ENCODE assay signal across 17 cellular contexts in the genomic region with DNA sequence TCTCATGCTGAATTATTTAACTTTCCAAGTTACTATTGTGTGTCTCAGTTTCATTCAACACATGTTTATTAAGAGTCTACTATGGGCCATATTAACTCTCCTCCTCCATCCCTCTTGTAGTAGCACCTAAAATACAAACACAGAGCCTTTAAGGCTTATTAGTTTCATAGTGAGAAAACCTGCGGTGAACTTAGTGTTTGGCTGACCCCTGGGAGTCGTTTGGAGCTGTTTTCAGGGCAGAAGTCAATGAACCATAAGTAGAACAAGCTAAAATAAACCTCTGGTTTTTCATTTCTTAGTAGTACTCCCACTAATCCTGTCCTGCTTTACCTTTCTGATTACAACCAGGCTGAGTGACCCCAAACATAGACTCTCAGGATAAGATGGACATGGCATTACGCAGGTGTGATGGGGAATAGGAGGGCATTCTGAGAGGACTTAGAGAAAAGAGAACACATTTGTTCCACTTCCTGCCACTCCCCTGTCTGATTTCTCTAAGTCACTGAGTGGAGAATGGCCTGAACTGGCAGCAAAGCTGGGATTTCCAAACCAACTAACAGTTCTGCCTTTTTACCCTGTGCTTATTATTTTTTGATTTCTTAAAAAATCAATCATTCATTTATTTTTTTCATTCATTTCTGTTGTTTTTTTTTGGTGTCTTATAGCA.
DNase-seq lines count a peak whose midpoint lies in the region; ATAC-seq and TF ChIP-seq lines count a peak whose summit lies in the region.
"Had no signal": no experiment of that assay in that cellular context is flagged by ENCODE, and none has a peak within 500 bp of the region (broad histone marks: within the 10 kb centered on the region; RNA-seq: fewer than 3 reads in every experiment).

No MANE protein-coding gene starts in this region.

- no peaks in the 10 kb centered on the region for H3K9me3 ChIP-seq in right atrium auricular region
- H3K9me3 ChIP-seq: colonic mucosa had no signal

- no peak overlapping the region for H3K4me3 Mint-ChIP-seq in natural killer cell

- intact Hi-C loops in natural killer cell (cut with micrococcal nuclease): no loop called here

- no peak for TF ChIP-seq POLR2A in GM18505 (IDR thresholded peaks at IDR 0.05; ENCODE audit: borderline replicate concordance, extremely low read depth, insufficient read depth, insufficient read length)

- H3K4me1 Mint-ChIP-seq in natural killer cell: peaks cover 0 to 4% of the 10 kb centered on the region in 2 donors

- no peaks in the 10 kb centered on the region for H3K36me3 ChIP-seq in right atrium auricular region
- H3K36me3 ChIP-seq: colonic mucosa had no signal

- no peaks in the 10 kb centered on the region for H3K9me3 Mint-ChIP-seq in natural killer cell

- H3K27me3 ChIP-seq in right atrium auricular region: no peaks in the 10 kb centered on the region
- H3K27me3 ChIP-seq: colonic mucosa had no signal

- no peak for TF ChIP-seq CTCF in right atrium auricular region (IDR thresholded peaks at IDR 0.05)
- no peak for TF ChIP-seq CTCF in natural killer cell (IDR thresholded peaks at IDR 0.05)

- no peaks in the 10 kb centered on the region for H3K36me3 Mint-ChIP-seq in natural killer cell

- H3K4me3 ChIP-seq in right atrium auricular region: no peak overlapping the region
- H3K4me3 ChIP-seq: colonic mucosa had no signal

- H3K27me3 Mint-ChIP-seq in natural killer cell (ENCODE audit: low read depth in 2 of 2): peaks cover 7% of the 10 kb centered on the region in 2 donors

- no peak for DNase-seq in stimulated activated CD4-positive, alpha-beta T cell treated with anti-CD3 and anti-CD28 coated beads, Interleukin-4, amount 100 ng/mL, for 4 hours
- DNase-seq in kidney tubule cell (ENCODE audit: low spot score): no peak
- no peak for DNase-seq in right atrium auricular region (ENCODE audit: low spot score)
- DNase-seq in natural killer cell: no peak
- DNase-seq: activated CD8-positive, alpha-beta memory T cell treated with anti-CD3 and anti-CD28 coated beads for 24 hours; anterior cingulate cortex; colonic mucosa; erythroblast; midbrain; NCI-H524 treated with DMSO at 0.1 percent for 48 hours; small intestine had no signal

- ATAC-seq in GM18505 (IDR thresholded peaks at IDR 0.05; ENCODE audit: unreplicated experiment) (peak; percentile 55), GM19438 (IDR thresholded peaks at IDR 0.05; ENCODE audit: low read depth, unreplicated experiment) (peak; percentile 66), HG02870 (IDR thresholded peaks at IDR 0.05; ENCODE audit: unreplicated experiment) (peak; percentile 79), HG03460 (IDR thresholded peaks at IDR 0.05; ENCODE audit: unreplicated experiment) (peak; percentile 58), natural killer cell (no peak)
- ATAC-seq: SK-N-SH treated with all-trans-retinoic acid at 6 μM for 48 hours had no signal

- no peak overlapping the region for H3K27ac Mint-ChIP-seq in natural killer cell

- no peaks in the 10 kb centered on the region for H3K4me1 ChIP-seq in right atrium auricular region
- H3K4me1 ChIP-seq: colonic mucosa had no signal

- H3K27ac ChIP-seq in right atrium auricular region: no peak overlapping the region
- H3K27ac ChIP-seq: colonic mucosa, HL-60 had no signal

Comparison
In these comparisons a context has a peak if more than half of its experiments do, and no peak if none do; other contexts are left out.
1. ATAC-seq: peak in GM18505 (single experiment), GM19438 (single experiment), HG02870 (single experiment) and HG03460 (single experiment); none in natural killer cell (0 of 3).